ENCODE assay signal across 32 cellular contexts in genomic region chr7:31642681-31643115, GRCh38. TPM values are rescaled to one million over a fixed set of nuclear protein-coding genes. Genes with fewer than 3 reads are reported as not detected.
"Had no signal": no experiment of that assay in that cellular context is flagged by ENCODE, and none has a peak within 500 bp of the region (broad histone marks: within the 10 kb centered on the region; RNA-seq: fewer than 3 reads in every experiment).

No MANE protein-coding gene starts in this region.

- H3K27ac ChIP-seq: epithelial cell of prostate, hepatocyte, psoas muscle, skin epidermis, suprapubic skin, transverse colon, uterus had no signal

- DNase-seq: activated CD4-positive, alpha-beta T cell treated with anti-CD3 and anti-CD28 coated beads for 4 hours; activated CD4-positive, alpha-beta T cell treated with anti-CD3 and anti-CD28 coated beads, Interleukin-2, amount 50 U/mL, for 48 hours; activated CD4-positive, CD25-positive, alpha-beta regulatory T cell; activated CD8-positive, alpha-beta memory T cell treated with anti-CD3 and anti-CD28 coated beads, Interleukin-2, amount 50 U/mL, for 48 hours; activated naive CD4-positive, alpha-beta T cell treated with Interleukin-2 at 50 U/mL for 16 hours; activated naive CD8-positive, alpha-beta T cell treated with anti-CD3 and anti-CD28 coated beads for 36 hours; activated T-cell treated with anti-CD3 and anti-CD28 coated beads, Interleukin-2, amount 50 U/mL, for 4 hours; immature natural killer cell; midbrain; natural killer cell; psoas muscle; right cardiac atrium; stimulated activated CD4-positive, alpha-beta T cell treated with anti-CD3 and anti-CD28 coated beads, Interleukin-2, amount 100 ng/mL, for 24 hours; stimulated activated naive CD8-positive, alpha-beta T cell treated with anti-CD3 and anti-CD28 coated beads, Interleukin-15, amount 100 ng/mL, for 72 hours; T1000; transverse colon; uterus had no signal

- H3K36me3 ChIP-seq: suprapubic skin, transverse colon, uterus had no signal

- H3K27me3 ChIP-seq: hepatocyte, suprapubic skin, transverse colon, uterus had no signal

- H3K4me3 ChIP-seq: hepatocyte, lung, psoas muscle, skin epidermis, suprapubic skin, transverse colon, uterus had no signal

- ATAC-seq: activated T-cell treated with anti-CD3 and anti-CD28 coated beads, Interleukin-2, amount 50 U/mL, for 4 hours; left lobe of liver; natural killer cell; psoas muscle; right cardiac atrium; stimulated activated effector memory CD8-positive, alpha-beta T cell treated with anti-CD3 and anti-CD28 coated beads, Interleukin-12 subunit alpha, Interleukin-12 subunit beta, amount 100 ng/mL, for 72 hours; stimulated activated naive CD8-positive, alpha-beta T cell treated with anti-CD3 and anti-CD28 coated beads, Interleukin-15, amount 100 ng/mL, for 72 hours had no signal

- H3K9me3 ChIP-seq: psoas muscle, suprapubic skin, transverse colon, uterus had no signal

- H3K4me1 ChIP-seq: psoas muscle, suprapubic skin, transverse colon, uterus had no signal

RNA-seq across cellular contexts. Expression of gene PPP1R17, which starts 44.3 kb away (rescaled TPM):
- total RNA-seq: activated CD8-positive, alpha-beta memory T cell treated with anti-CD3 and anti-CD28 coated beads for 36 hours; activated naive CD8-positive, alpha-beta T cell treated with anti-CD3 and anti-CD28 coated beads for 36 hours; activated T-cell treated with anti-CD3 and anti-CD28 coated beads, Interleukin-2, amount 50 U/mL, for 4 hours; astrocyte; bronchial epithelial cell; chondrocyte; fibroblast of villous mesenchyme; glomerular endothelial cell; hepatocyte; kidney epithelial cell; left lobe of liver; lung; natural killer cell; osteocyte; psoas muscle; right cardiac atrium; suprapubic skin; transverse colon; uterus had no signal
- polyA plus RNA-seq: hepatocyte, immature natural killer cell, psoas muscle, right cardiac atrium had no signal
